In the genomic region with DNA sequence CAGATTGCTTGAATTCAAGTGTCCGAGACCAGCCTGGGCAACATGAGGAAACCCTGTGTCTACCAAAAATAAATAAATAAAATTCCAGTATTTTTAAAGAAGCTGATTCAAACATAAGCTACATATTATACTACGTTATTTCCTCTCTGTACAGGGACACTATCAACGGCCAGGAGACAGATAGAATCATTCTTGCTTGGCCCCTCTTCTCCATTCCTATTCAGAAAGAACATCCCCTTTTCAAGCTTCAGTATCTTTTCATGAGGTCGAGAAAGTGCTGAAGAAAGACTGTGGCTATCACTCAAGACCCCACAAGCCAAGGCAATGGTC, we compare ENCODE assay signal across 8 cellular contexts. TPM values are rescaled to one million over a fixed set of nuclear protein-coding genes. Genes with fewer than 3 reads are reported as not detected.
DNase-seq lines count a peak whose midpoint lies in the region; ATAC-seq and TF ChIP-seq lines count a peak whose summit lies in the region.

No MANE protein-coding gene starts in this region.

- peaks cover 15% of the 10 kb centered on the region for H3K36me3 Mint-ChIP-seq in activated CD4-positive, alpha-beta T cell treated with anti-CD3 and anti-CD28 coated beads, Interleukin-2, amount 10 ng/mL, durations not matched to agents 24 days and 14 days (ENCODE audit: low read depth)
- H3K36me3 Mint-ChIP-seq in central memory CD8-positive, alpha-beta T cell (ENCODE audit: insufficient read depth), result peaks cover 9% of the 10 kb centered on the region
- H3K36me3 Mint-ChIP-seq in naive thymus-derived CD8-positive, alpha-beta T cell, result peaks cover 0 to 13% (median 4%) of the 10 kb centered on the region in 3 donors

- peak overlapping the region; percentile 98 for H3K4me3 Mint-ChIP-seq in activated CD4-positive, alpha-beta T cell treated with anti-CD3 and anti-CD28 coated beads, Interleukin-2, amount 10 ng/mL, durations not matched to agents 24 days and 14 days
- H3K4me3 Mint-ChIP-seq in central memory CD8-positive, alpha-beta T cell, result peak overlapping the region; percentile 95
- H3K4me3 Mint-ChIP-seq in naive thymus-derived CD8-positive, alpha-beta T cell, result peak overlapping the region; percentile 70 to 99 (median 90)

- POLR2A ChIA-PET in naive thymus-derived CD8-positive, alpha-beta T cell (lab: Charles Lee), result interaction anchor here (0.7 to 3.3 kb wide), 18 partner anchors 9 to 980 kb away, joined by 3 to 31 read pairs (median 5); a partner anchor contains a TSS

- H3K27ac ChIP-seq in HL-60 (replicated peaks), result peak overlapping the region; percentile 4; the same call in 1 of the 2 replicates

- DNase-seq in activated CD4-positive, alpha-beta T cell treated with anti-CD3 and anti-CD28 coated beads, Interleukin-2, amount 10 ng/mL, durations not matched to agents 24 days and 14 days, result no peak
- no peak for DNase-seq in activated CD4-positive, alpha-beta T cell treated with anti-CD3 and anti-CD28 coated beads, Interleukin-2, amount 50 U/mL, for 48 hours
- no peak for DNase-seq in HL-60 (ENCODE audit: low read depth in 1 of 2, low spot score in 1 of 2)
- no peak for DNase-seq in central memory CD8-positive, alpha-beta T cell (ENCODE audit: low spot score in 2 of 2)
- DNase-seq in naive thymus-derived CD8-positive, alpha-beta T cell, result no peak
- no peak for DNase-seq in globus pallidus (ENCODE audit: low spot score)
- no peak for DNase-seq in AG20443 (ENCODE audit: low spot score)
- DNase-seq in NCI-H128 (lab: John Stamatoyannopoulos, UW; ENCODE audit: unreplicated experiment), result no peak

- peaks cover 30% of the 10 kb centered on the region for H3K4me1 Mint-ChIP-seq in activated CD4-positive, alpha-beta T cell treated with anti-CD3 and anti-CD28 coated beads, Interleukin-2, amount 10 ng/mL, durations not matched to agents 24 days and 14 days
- H3K4me1 Mint-ChIP-seq in central memory CD8-positive, alpha-beta T cell, result peaks cover 41% of the 10 kb centered on the region
- H3K4me1 Mint-ChIP-seq in naive thymus-derived CD8-positive, alpha-beta T cell, result peaks cover 14 to 50% (median 49%) of the 10 kb centered on the region in 4 donors

- H3K27me3 ChIP-seq in HL-60 (ENCODE audit: insufficient read depth, poor library complexity, severe bottlenecking), result no peaks in the 10 kb centered on the region

- no peaks in the 10 kb centered on the region for H3K27me3 Mint-ChIP-seq in activated CD4-positive, alpha-beta T cell treated with anti-CD3 and anti-CD28 coated beads, Interleukin-2, amount 10 ng/mL, durations not matched to agents 24 days and 14 days
- no peaks in the 10 kb centered on the region for H3K27me3 Mint-ChIP-seq in central memory CD8-positive, alpha-beta T cell
- no peaks in the 10 kb centered on the region for H3K27me3 Mint-ChIP-seq in naive thymus-derived CD8-positive, alpha-beta T cell

- H3K4me3 ChIP-seq in HL-60 (replicated peaks; ENCODE audit: insufficient read depth, low read length), result peak overlapping the region; percentile 91

- intact Hi-C loops in activated CD4-positive, alpha-beta T cell treated with anti-CD3 and anti-CD28 coated beads, Interleukin-2, amount 10 ng/mL, durations not matched to agents 24 days and 14 days (cut with micrococcal nuclease), result loop anchor here (1.0 to 10.0 kb wide), 4 partner anchors 74 to 681 kb away; a partner anchor contains a TSS

- ATAC-seq in central memory CD8-positive, alpha-beta T cell (replicated peaks; ENCODE audit: extremely low read depth, poor library complexity, severe bottlenecking), result peak; percentile 8
- peak; percentile 9 to 17 for ATAC-seq in naive thymus-derived CD8-positive, alpha-beta T cell

- no peak for TF ChIP-seq CTCF in HL-60 (IDR thresholded peaks at IDR 0.05; ENCODE audit: insufficient read depth, low read length)

- H3K27ac Mint-ChIP-seq in activated CD4-positive, alpha-beta T cell treated with anti-CD3 and anti-CD28 coated beads, Interleukin-2, amount 10 ng/mL, durations not matched to agents 24 days and 14 days, result peak overlapping the region; percentile 73
- peak overlapping the region; percentile 90 for H3K27ac Mint-ChIP-seq in central memory CD8-positive, alpha-beta T cell (ENCODE audit: low read depth)
- peak overlapping the region; percentile 95 to 100 (median 98) for H3K27ac Mint-ChIP-seq in naive thymus-derived CD8-positive, alpha-beta T cell

- no peaks in the 10 kb centered on the region for H3K9me3 Mint-ChIP-seq in activated CD4-positive, alpha-beta T cell treated with anti-CD3 and anti-CD28 coated beads, Interleukin-2, amount 10 ng/mL, durations not matched to agents 24 days and 14 days
- no peaks in the 10 kb centered on the region for H3K9me3 Mint-ChIP-seq in central memory CD8-positive, alpha-beta T cell
- no peaks in the 10 kb centered on the region for H3K9me3 Mint-ChIP-seq in naive thymus-derived CD8-positive, alpha-beta T cell

RNA-seq across cellular contexts. Expression of a gene that starts 0.3 kb away (rescaled TPM):
- total RNA-seq in activated CD4-positive, alpha-beta T cell treated with anti-CD3 and anti-CD28 coated beads, Interleukin-2, amount 10 ng/mL, durations not matched to agents 24 days and 14 days, result 42.9 TPM in 2 replicates
- total RNA-seq in naive thymus-derived CD8-positive, alpha-beta T cell, result 10 to 100 TPM; 70.4 to 71.1 TPM
- 100 to 1,000 TPM; 163 to 212 (median 167) TPM for polyA plus RNA-seq in naive thymus-derived CD8-positive, alpha-beta T cell
